Comparison of ENCODE assay signal across 20 cellular contexts in genomic region chr6:105745464-105746129, GRCh38.
DNase-seq lines count a peak whose midpoint lies in the region; ATAC-seq and TF ChIP-seq lines count a peak whose summit lies in the region.
"Had no signal": no experiment of that assay in that cellular context is flagged by ENCODE, and none has a peak within 500 bp of the region (broad histone marks: within the 10 kb centered on the region; RNA-seq: fewer than 3 reads in every experiment).

No MANE protein-coding gene starts in this region.

- H3K27me3 ChIP-seq in OCI-LY3 (ENCODE audit: low read depth, low read length) (no peaks in the 10 kb centered on the region), neural progenitor cell (no peaks in the 10 kb centered on the region)
- H3K27me3 ChIP-seq: neutrophil, spleen had no signal

- no peaks in the 10 kb centered on the region for H3K79me2 ChIP-seq in OCI-LY3 (ENCODE audit: low read length)
- no peaks in the 10 kb centered on the region for H3K79me2 ChIP-seq in neural progenitor cell (ENCODE audit: low read depth)

- H3K4me3 Mint-ChIP-seq in activated CD4-positive, alpha-beta memory T cell treated with anti-CD3 and anti-CD28 coated beads, Interleukin-2, amount 10 ng/mL, durations not matched to agents 7 days and 5 days = no peak overlapping the region
- H3K4me3 Mint-ChIP-seq in activated CD4-positive, alpha-beta memory T cell treated with anti-CD3 and anti-CD28 coated beads for 36 hours = no peak overlapping the region
- H3K4me3 Mint-ChIP-seq in neural progenitor cell = no peak overlapping the region
- H3K4me3 Mint-ChIP-seq in stimulated activated memory B cell treated with anti-CD40 and anti-IgM and Interleukin-4, amounts not matched to agents 10 μg/mL and 1 μg/mL and 100 μg/mL, for 72 hours = no peak overlapping the region
- H3K4me3 Mint-ChIP-seq: immature natural killer cell, WTC11 had no signal

- peak overlapping the region; percentile 57 for H3K27ac Mint-ChIP-seq in activated CD4-positive, alpha-beta memory T cell treated with anti-CD3 and anti-CD28 coated beads, Interleukin-2, amount 10 ng/mL, durations not matched to agents 7 days and 5 days
- no peak overlapping the region for H3K27ac Mint-ChIP-seq in activated CD4-positive, alpha-beta memory T cell treated with anti-CD3 and anti-CD28 coated beads for 36 hours
- no peak overlapping the region for H3K27ac Mint-ChIP-seq in neural progenitor cell
- no peak overlapping the region for H3K27ac Mint-ChIP-seq in stimulated activated memory B cell treated with anti-CD40 and anti-IgM and Interleukin-4, amounts not matched to agents 10 μg/mL and 1 μg/mL and 100 μg/mL, for 72 hours
- H3K27ac Mint-ChIP-seq: immature natural killer cell, WTC11 had no signal

- H3K4me1 ChIP-seq in OCI-LY3 (ENCODE audit: low read length) (peaks cover 54% of the 10 kb centered on the region), neural progenitor cell (peaks cover 14% of the 10 kb centered on the region)
- H3K4me1 ChIP-seq: BE2C had no signal

- H3K36me3 ChIP-seq in OCI-LY3 (replicated peaks; ENCODE audit: low read depth, low read length) = no peaks in the 10 kb centered on the region
- H3K36me3 ChIP-seq in neural progenitor cell = no peaks in the 10 kb centered on the region
- H3K36me3 ChIP-seq: BE2C, neutrophil, spleen had no signal

- no peaks in the 10 kb centered on the region for H4K20me1 ChIP-seq in OCI-LY3 (ENCODE audit: insufficient read depth, low read length)
- no peaks in the 10 kb centered on the region for H4K20me1 ChIP-seq in neural progenitor cell (ENCODE audit: low read depth)

- no peaks in the 10 kb centered on the region for H3K27me3 Mint-ChIP-seq in activated CD4-positive, alpha-beta memory T cell treated with anti-CD3 and anti-CD28 coated beads, Interleukin-2, amount 10 ng/mL, durations not matched to agents 7 days and 5 days
- H3K27me3 Mint-ChIP-seq in activated CD4-positive, alpha-beta memory T cell treated with anti-CD3 and anti-CD28 coated beads for 36 hours = peaks cover 11% of the 10 kb centered on the region
- H3K27me3 Mint-ChIP-seq in neural progenitor cell (ENCODE audit: insufficient read depth, low read depth) = peaks cover 4% of the 10 kb centered on the region
- peaks cover 34% of the 10 kb centered on the region for H3K27me3 Mint-ChIP-seq in stimulated activated memory B cell treated with anti-CD40 and anti-IgM and Interleukin-4, amounts not matched to agents 10 μg/mL and 1 μg/mL and 100 μg/mL, for 72 hours

- H3K4me1 Mint-ChIP-seq in activated CD4-positive, alpha-beta memory T cell treated with anti-CD3 and anti-CD28 coated beads, Interleukin-2, amount 10 ng/mL, durations not matched to agents 7 days and 5 days = peaks cover 61% of the 10 kb centered on the region
- H3K4me1 Mint-ChIP-seq in activated CD4-positive, alpha-beta memory T cell treated with anti-CD3 and anti-CD28 coated beads for 36 hours (ENCODE audit: low read depth) = peaks cover 19% of the 10 kb centered on the region
- H3K4me1 Mint-ChIP-seq in neural progenitor cell = peaks cover 4% of the 10 kb centered on the region
- H3K4me1 Mint-ChIP-seq in stimulated activated memory B cell treated with anti-CD40 and anti-IgM and Interleukin-4, amounts not matched to agents 10 μg/mL and 1 μg/mL and 100 μg/mL, for 72 hours = peaks cover 22% of the 10 kb centered on the region
- H3K4me1 Mint-ChIP-seq: immature natural killer cell had no signal

- no peak overlapping the region for H2AFZ ChIP-seq in OCI-LY3 (ENCODE audit: low read depth, low read length)
- no peak overlapping the region for H2AFZ ChIP-seq in neural progenitor cell (replicated peaks)

- H3K9ac ChIP-seq in OCI-LY3 (ENCODE audit: low read length) = no peak overlapping the region
- H3K9ac ChIP-seq in neural progenitor cell = no peak overlapping the region

- peak overlapping the region; percentile 47 for H3K4me2 ChIP-seq in OCI-LY3 (ENCODE audit: low read length)
- peak overlapping the region; percentile 40 for H3K4me2 ChIP-seq in neural progenitor cell

- CTCF ChIA-PET in activated CD4-positive, alpha-beta memory T cell treated with anti-CD3 and anti-CD28 coated beads, Interleukin-2, amount 10 ng/mL, durations not matched to agents 7 days and 5 days (lab: Charles Lee) = interaction anchor here (1.2 kb wide), 1 partner anchor 65 kb away, joined by 3 read pairs; no protein-coding TSS in a partner anchor
- CTCF ChIA-PET in activated CD4-positive, alpha-beta memory T cell treated with anti-CD3 and anti-CD28 coated beads for 36 hours (lab: Charles Lee) = interaction anchor here (1.2 to 1.4 kb wide), 2 partner anchors 314 kb away, joined by 3 read pairs; no protein-coding TSS in a partner anchor

- POLR2A ChIA-PET in activated CD4-positive, alpha-beta memory T cell treated with anti-CD3 and anti-CD28 coated beads, Interleukin-2, amount 10 ng/mL, durations not matched to agents 7 days and 5 days (lab: Charles Lee) = interaction anchor here (1.1 to 2.0 kb wide), 3 partner anchors 46 to 248 kb away, joined by 5 to 9 read pairs (median 5); no protein-coding TSS in a partner anchor
- POLR2A ChIA-PET in activated CD4-positive, alpha-beta memory T cell treated with anti-CD3 and anti-CD28 coated beads for 36 hours (lab: Charles Lee) = no interaction called here

- intact Hi-C loops in activated CD4-positive, alpha-beta memory T cell treated with anti-CD3 and anti-CD28 coated beads for 36 hours (cut with micrococcal nuclease) = loop anchor here (5.0 kb wide), 1 partner anchor 247 kb away; no protein-coding TSS in a partner anchor

- H3F3A ChIP-seq in neural progenitor cell (ENCODE audit: low read depth) = no peaks in the 10 kb centered on the region

- no peaks in the 10 kb centered on the region for H3K9me3 ChIP-seq in OCI-LY3 (ENCODE audit: insufficient read depth, low read length)
- H3K9me3 ChIP-seq in neural progenitor cell (ENCODE audit: low read depth) = no peaks in the 10 kb centered on the region
- H3K9me3 ChIP-seq: BE2C, mucosa of descending colon, neutrophil, spleen had no signal

- no peak overlapping the region for H3K27ac ChIP-seq in OCI-LY3 (ENCODE audit: low read length)
- no peak overlapping the region for H3K27ac ChIP-seq in neural progenitor cell
- H3K27ac ChIP-seq: coronary artery, neutrophil, spleen had no signal

- H3K4me3 ChIP-seq in OCI-LY3 (ENCODE audit: low read length) = no peak overlapping the region
- H3K4me3 ChIP-seq in neural progenitor cell = no peak overlapping the region
- H3K4me3 ChIP-seq: coronary artery, mucosa of descending colon, spleen had no signal

- peak; percentile 45 for ATAC-seq in HG02588 (IDR thresholded peaks at IDR 0.05; ENCODE audit: unreplicated experiment)
- no peak for ATAC-seq in GM21381 (IDR thresholded peaks at IDR 0.05; ENCODE audit: unreplicated experiment)
- no peak for ATAC-seq in stimulated activated memory B cell treated with anti-CD40 and anti-IgM and Interleukin-4, amounts not matched to agents 10 μg/mL and 1 μg/mL and 100 μg/mL, for 72 hours
- ATAC-seq in esophagus mucosa = no peak
- ATAC-seq: HCT116, mucosa of descending colon had no signal

- peaks cover 17% of the 10 kb centered on the region for H3K36me3 Mint-ChIP-seq in activated CD4-positive, alpha-beta memory T cell treated with anti-CD3 and anti-CD28 coated beads, Interleukin-2, amount 10 ng/mL, durations not matched to agents 7 days and 5 days (ENCODE audit: low read depth)
- no peaks in the 10 kb centered on the region for H3K36me3 Mint-ChIP-seq in activated CD4-positive, alpha-beta memory T cell treated with anti-CD3 and anti-CD28 coated beads for 36 hours
- no peaks in the 10 kb centered on the region for H3K36me3 Mint-ChIP-seq in neural progenitor cell
- no peaks in the 10 kb centered on the region for H3K36me3 Mint-ChIP-seq in stimulated activated memory B cell treated with anti-CD40 and anti-IgM and Interleukin-4, amounts not matched to agents 10 μg/mL and 1 μg/mL and 100 μg/mL, for 72 hours
- H3K36me3 Mint-ChIP-seq: WTC11 had no signal

- H3K9me3 Mint-ChIP-seq in activated CD4-positive, alpha-beta memory T cell treated with anti-CD3 and anti-CD28 coated beads, Interleukin-2, amount 10 ng/mL, durations not matched to agents 7 days and 5 days = peaks cover 7% of the 10 kb centered on the region
- H3K9me3 Mint-ChIP-seq in activated CD4-positive, alpha-beta memory T cell treated with anti-CD3 and anti-CD28 coated beads for 36 hours = no peaks in the 10 kb centered on the region
- H3K9me3 Mint-ChIP-seq in neural progenitor cell = no peaks in the 10 kb centered on the region
- H3K9me3 Mint-ChIP-seq in stimulated activated memory B cell treated with anti-CD40 and anti-IgM and Interleukin-4, amounts not matched to agents 10 μg/mL and 1 μg/mL and 100 μg/mL, for 72 hours = no peaks in the 10 kb centered on the region
- H3K9me3 Mint-ChIP-seq: immature natural killer cell had no signal

- TF ChIP-seq CTCF in OCI-LY3 (IDR thresholded peaks at IDR 0.05; ENCODE audit: low read depth, low read length) = no peak
- no peak for TF ChIP-seq CTCF in neural progenitor cell (IDR thresholded peaks at IDR 0.05)

- no peak for DNase-seq in activated CD4-positive, alpha-beta memory T cell treated with anti-CD3 and anti-CD28 coated beads, Interleukin-2, amount 10 ng/mL, durations not matched to agents 7 days and 5 days
- DNase-seq in activated CD4-positive, alpha-beta memory T cell treated with anti-CD3 and anti-CD28 coated beads for 36 hours = no peak
- DNase-seq in neural progenitor cell (ENCODE audit: low spot score) = no peak
- DNase-seq: BE2C; Calu3; immature natural killer cell; mucosa of descending colon; NCI-H1417 treated with DMSO at 0.1 percent for 48 hours; SIG-M5; spleen; stimulated activated CD4-positive, alpha-beta T cell treated with anti-CD3 and anti-CD28 coated beads, Interleukin-4, amount 100 ng/mL, for 4 hours had no signal
